In the genomic region with DNA sequence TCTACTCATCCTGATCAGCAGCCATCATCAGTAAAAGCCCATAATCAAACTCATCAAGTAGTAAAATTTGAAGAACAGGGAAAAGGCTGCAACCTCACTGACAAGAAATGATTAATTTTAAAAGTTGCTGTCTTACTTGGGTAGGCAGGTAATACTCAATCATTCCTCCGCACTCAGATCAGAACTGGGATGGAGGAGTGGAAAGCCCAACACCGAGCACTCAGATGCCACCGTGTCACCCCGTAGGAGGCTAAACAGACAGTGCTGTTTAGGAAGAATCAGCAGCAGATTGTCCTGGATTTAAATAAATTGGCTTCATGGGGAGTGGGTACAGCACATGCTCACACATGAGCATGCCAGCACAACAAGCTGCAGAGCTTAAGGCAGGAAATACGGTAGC, we compare ENCODE assay signal across 25 cellular contexts.
"Had no signal": no experiment of that assay in that cellular context is flagged by ENCODE, and none has a peak within 500 bp of the region (broad histone marks: within the 10 kb centered on the region; RNA-seq: fewer than 3 reads in every experiment).

No MANE protein-coding gene starts in this region.

- H3K36me3 Mint-ChIP-seq: activated naive CD8-positive, alpha-beta T cell had no signal

- DNase-seq: activated CD4-positive, alpha-beta memory T cell treated with anti-CD3 and anti-CD28 coated beads, Interleukin-2, amount 10 ng/mL, durations not matched to agents 7 days and 5 days; activated CD4-positive, alpha-beta T cell treated with anti-CD3 and anti-CD28 coated beads for 36 hours; activated CD4-positive, alpha-beta T cell treated with anti-CD3 and anti-CD28 coated beads, Interleukin-2, amount 10 ng/mL, durations not matched to agents 24 days and 14 days; activated CD4-positive, alpha-beta T cell treated with anti-CD3 and anti-CD28 coated beads, Interleukin-2, amount 50 U/mL, for 4 hours; activated CD4-positive, CD25-positive, alpha-beta regulatory T cell; activated CD4-positive, CD25-positive, alpha-beta regulatory T cell treated with anti-CD3 and anti-CD28 coated beads, Interleukin-2, amount 50 U/mL, for 72 hours; activated CD8-positive, alpha-beta memory T cell treated with anti-CD3 and anti-CD28 coated beads, Interleukin-2, amount 50 U/mL, for 48 hours; activated gamma-delta T cell treated with Interleukin-2 at 50 U/mL for 16 hours; activated naive CD4-positive, alpha-beta T cell treated with anti-CD3 and anti-CD28 coated beads, Interleukin-2, amount 50 U/mL, for 16 hours; activated naive CD4-positive, alpha-beta T cell treated with Interleukin-2 at 50 U/mL for 16 hours; activated T-cell treated with anti-CD3 and anti-CD28 coated beads for 4 hours; activated T-cell treated with anti-CD3 and anti-CD28 coated beads, Interleukin-2, amount 50 U/mL, for 24 hours; activated T-cell treated with anti-CD3 and anti-CD28 coated beads, Interleukin-2, amount 50 U/mL, for 72 hours; amniotic stem cell; anterior cingulate cortex; brain microvascular endothelial cell; cerebellar nuclear complex; dorsolateral prefrontal cortex; effector memory CD4-positive, alpha-beta T cell; endodermal cell; foreskin fibroblast; heart left ventricle; T-helper 2 cell had no signal

- H3K4me1 Mint-ChIP-seq: activated CD4-positive, alpha-beta memory T cell treated with anti-CD3 and anti-CD28 coated beads, Interleukin-2, amount 10 ng/mL, durations not matched to agents 7 days and 5 days; activated CD4-positive, alpha-beta T cell treated with anti-CD3 and anti-CD28 coated beads for 36 hours; activated CD4-positive, alpha-beta T cell treated with anti-CD3 and anti-CD28 coated beads, Interleukin-2, amount 10 ng/mL, durations not matched to agents 24 days and 14 days had no signal

- H3K27me3 Mint-ChIP-seq: activated CD4-positive, alpha-beta memory T cell treated with anti-CD3 and anti-CD28 coated beads, Interleukin-2, amount 10 ng/mL, durations not matched to agents 7 days and 5 days; activated CD4-positive, alpha-beta T cell treated with anti-CD3 and anti-CD28 coated beads for 36 hours; activated CD4-positive, alpha-beta T cell treated with anti-CD3 and anti-CD28 coated beads, Interleukin-2, amount 10 ng/mL, durations not matched to agents 24 days and 14 days; activated naive CD8-positive, alpha-beta T cell; activated T-cell treated with anti-CD3 and anti-CD28 coated beads, Interleukin-2, amount 50 U/mL, for 24 hours; dendritic cell treated with granulocyte-macrophage colony-stimulating factor and Interleukin-4, amounts not matched to agents 40 ng/mL and 50 ng/mL, for 4 days had no signal

- H3K9me3 Mint-ChIP-seq: activated CD4-positive, alpha-beta memory T cell treated with anti-CD3 and anti-CD28 coated beads, Interleukin-2, amount 10 ng/mL, durations not matched to agents 7 days and 5 days; activated CD4-positive, alpha-beta T cell treated with anti-CD3 and anti-CD28 coated beads, Interleukin-2, amount 10 ng/mL, durations not matched to agents 24 days and 14 days; activated T-cell treated with anti-CD3 and anti-CD28 coated beads, Interleukin-2, amount 50 U/mL, for 24 hours; activated T-cell treated with anti-CD3 and anti-CD28 coated beads, Interleukin-2, amount 50 U/mL, for 72 hours; dendritic cell treated with granulocyte-macrophage colony-stimulating factor and Interleukin-4, amounts not matched to agents 40 ng/mL and 50 ng/mL, for 4 days; endodermal cell had no signal

- H3K4me3 Mint-ChIP-seq: activated CD4-positive, alpha-beta memory T cell treated with anti-CD3 and anti-CD28 coated beads, Interleukin-2, amount 10 ng/mL, durations not matched to agents 7 days and 5 days; activated CD4-positive, alpha-beta T cell treated with anti-CD3 and anti-CD28 coated beads for 36 hours; activated CD4-positive, alpha-beta T cell treated with anti-CD3 and anti-CD28 coated beads, Interleukin-2, amount 10 ng/mL, durations not matched to agents 24 days and 14 days; activated naive CD8-positive, alpha-beta T cell; activated T-cell treated with anti-CD3 and anti-CD28 coated beads, Interleukin-2, amount 50 U/mL, for 24 hours; activated T-cell treated with anti-CD3 and anti-CD28 coated beads, Interleukin-2, amount 50 U/mL, for 72 hours; dendritic cell treated with granulocyte-macrophage colony-stimulating factor and Interleukin-4, amounts not matched to agents 40 ng/mL and 50 ng/mL, for 4 days; endodermal cell had no signal

- H3K27ac Mint-ChIP-seq: activated CD4-positive, alpha-beta memory T cell treated with anti-CD3 and anti-CD28 coated beads, Interleukin-2, amount 10 ng/mL, durations not matched to agents 7 days and 5 days; activated CD4-positive, alpha-beta T cell treated with anti-CD3 and anti-CD28 coated beads for 36 hours; activated CD4-positive, alpha-beta T cell treated with anti-CD3 and anti-CD28 coated beads, Interleukin-2, amount 10 ng/mL, durations not matched to agents 24 days and 14 days; activated naive CD8-positive, alpha-beta T cell; activated T-cell treated with anti-CD3 and anti-CD28 coated beads, Interleukin-2, amount 50 U/mL, for 24 hours; activated T-cell treated with anti-CD3 and anti-CD28 coated beads, Interleukin-2, amount 50 U/mL, for 72 hours; dendritic cell treated with granulocyte-macrophage colony-stimulating factor and Interleukin-4, amounts not matched to agents 40 ng/mL and 50 ng/mL, for 4 days; endodermal cell had no signal
